In the genomic region with DNA sequence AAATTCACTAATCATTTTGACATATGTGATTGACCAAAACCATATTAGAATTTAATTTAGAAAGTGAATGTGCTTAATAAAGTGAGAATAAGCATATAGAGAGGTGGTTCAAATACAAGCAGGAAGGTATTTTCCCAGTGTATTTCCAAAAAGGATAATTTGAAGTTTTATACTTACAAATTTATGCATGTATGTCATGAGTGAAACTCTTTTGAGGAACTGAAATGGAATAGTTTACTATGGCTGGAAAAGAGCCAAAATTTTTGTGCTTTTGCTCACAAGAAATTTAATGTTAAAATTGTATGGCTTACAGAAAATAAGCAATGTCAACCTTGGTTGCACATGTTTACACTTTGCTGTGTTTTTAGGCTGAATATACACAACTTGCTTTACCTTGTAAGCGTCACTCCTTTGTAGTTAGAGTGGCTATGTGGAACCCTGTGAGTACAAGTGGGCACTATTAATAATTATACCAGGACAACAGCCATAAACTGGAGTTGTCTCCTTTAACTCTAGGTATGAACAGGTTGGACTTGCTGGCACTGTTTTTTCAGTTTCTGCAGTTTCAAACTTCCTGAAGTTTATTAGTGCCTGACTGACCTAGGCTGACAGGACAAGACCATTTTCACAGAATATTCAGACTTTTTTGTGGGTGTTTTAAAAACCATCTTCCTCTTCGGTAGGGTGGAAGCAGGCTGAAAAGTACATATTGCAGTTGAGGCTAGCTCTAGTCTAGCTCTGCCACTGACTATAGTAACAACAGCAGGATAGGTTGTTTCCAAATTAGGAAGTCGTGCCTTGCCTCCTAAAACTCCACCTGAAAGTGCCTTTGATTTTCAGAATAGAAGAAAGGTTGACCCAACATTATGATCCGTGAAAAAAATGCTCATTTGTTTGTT, we compare ENCODE assay signal across 10 cellular contexts. TPM values are rescaled to one million over a fixed set of nuclear protein-coding genes. Genes with fewer than 3 reads are reported as not detected.
DNase-seq lines count a peak whose midpoint lies in the region; ATAC-seq and TF ChIP-seq lines count a peak whose summit lies in the region.
"Had no signal": no experiment of that assay in that cellular context is flagged by ENCODE, and none has a peak within 500 bp of the region (broad histone marks: within the 10 kb centered on the region; RNA-seq: fewer than 3 reads in every experiment).

No MANE protein-coding gene starts in this region.

- intact Hi-C loops in HCT116 (cut with micrococcal nuclease): no loop called here
- intact Hi-C loops in gastrocnemius medialis (cut with DNase I; ENCODE audit: low total_unique reads): no loop called here

- H3K27me3 ChIP-seq in HCT116 (ENCODE audit: insufficient read depth, low read length): no peaks in the 10 kb centered on the region
- no peaks in the 10 kb centered on the region for H3K27me3 ChIP-seq in mesenchymal stem cell (ENCODE audit: control insufficient read depth in 1 of 2, insufficient read depth in 1 of 2, low read length in 2 of 2)
- no peaks in the 10 kb centered on the region for H3K27me3 ChIP-seq in gastrocnemius medialis
- H3K27me3 ChIP-seq in SJCRH30: no peaks in the 10 kb centered on the region

- TF ChIP-seq CTCF in HCT116 (IDR thresholded peaks at IDR 0.05 in 2 of 3, conservative IDR thresholded peaks at IDR 0.05 in 1 of 3; ENCODE audit: borderline replicate concordance in 1 of 3, insufficient read depth in 1 of 3, low read depth in 2 of 3, low read length in 2 of 3) (no peak), VCaP (conservative IDR thresholded peaks at IDR 0.05) (no peak), gastrocnemius medialis (IDR thresholded peaks at IDR 0.05 in 4 of 5, conservative IDR thresholded peaks at IDR 0.05 in 1 of 5) (no peak)

- H3K79me2 ChIP-seq in HCT116 (ENCODE audit: insufficient read depth, low read length): peaks cover 100% of the 10 kb centered on the region

- no peak overlapping the region for H3K18ac ChIP-seq in mesenchymal stem cell (ENCODE audit: low read depth in 1 of 2, low read length in 2 of 2)

- no peaks in the 10 kb centered on the region for H3K9me3 ChIP-seq in HCT116 (ENCODE audit: control insufficient read depth in 1 of 2, insufficient read depth in 1 of 2, low read depth in 1 of 2, low read length in 2 of 2)
- H3K9me3 ChIP-seq in mesenchymal stem cell (ENCODE audit: control insufficient read depth, low read length): no peaks in the 10 kb centered on the region
- no peaks in the 10 kb centered on the region for H3K9me3 ChIP-seq in gastrocnemius medialis
- H3K9me3 ChIP-seq in SJCRH30 (replicated peaks): no peaks in the 10 kb centered on the region

- no TSS peak for BruUV-seq in HCT116 (replicated peaks; lab: Mats Ljungman, UMichigan)

- peaks cover 5% of the 10 kb centered on the region for H3K79me1 ChIP-seq in mesenchymal stem cell (replicated peaks; ENCODE audit: low read length, poor library complexity, severe bottlenecking)

- H3K36me3 ChIP-seq in HCT116 (ENCODE audit: control insufficient read depth in 1 of 2, insufficient read depth in 2 of 2, low read length in 2 of 2) (no peaks in the 10 kb centered on the region), mesenchymal stem cell (ENCODE audit: control insufficient read depth in 1 of 2, insufficient read depth in 2 of 2, low read depth in 1 of 2, low read length in 2 of 2) (no peaks in the 10 kb centered on the region), gastrocnemius medialis (no peaks in the 10 kb centered on the region), SJCRH30 (no peaks in the 10 kb centered on the region)

- H4K20me1 ChIP-seq in HCT116 (ENCODE audit: insufficient read depth): peaks cover 41% of the 10 kb centered on the region

- POLR2A ChIA-PET in HCT116 (lab: Charles Lee): no interaction called here

- no peak overlapping the region for H4K8ac ChIP-seq in mesenchymal stem cell (ENCODE audit: low read length)

- H2BK12ac ChIP-seq in mesenchymal stem cell (ENCODE audit: low read length in 2 of 2): no peak overlapping the region

- H3K4me1 ChIP-seq in HCT116 (ENCODE audit: control insufficient read depth in 1 of 2, insufficient read depth in 2 of 2, low read length in 2 of 2) (peaks cover 10 to 46% of the 10 kb centered on the region in 2 experiments), mesenchymal stem cell (ENCODE audit: control insufficient read depth, insufficient read depth, low read depth, low read length) (no peaks in the 10 kb centered on the region), gastrocnemius medialis (peaks cover 14 to 22% of the 10 kb centered on the region in 2 donors), SJCRH30 (peaks cover 11% of the 10 kb centered on the region)

- CTCF ChIA-PET in HCT116 (lab: Charles Lee): no interaction called here

- TF ChIP-seq POLR2A in HCT116 (IDR thresholded peaks at IDR 0.05; ENCODE audit: borderline replicate concordance, extremely low read depth, insufficient read depth, insufficient read length) (no peak), gastrocnemius medialis (IDR thresholded peaks at IDR 0.05) (no peak)

- H3K14ac ChIP-seq in mesenchymal stem cell (ENCODE audit: low read length in 2 of 2): no peak overlapping the region

- H3K4ac ChIP-seq in mesenchymal stem cell (ENCODE audit: low read depth in 1 of 2, low read length in 2 of 2): no peak overlapping the region

- H2AK5ac ChIP-seq in mesenchymal stem cell (ENCODE audit: low read length, severe bottlenecking): no peak overlapping the region

- H2BK120ac ChIP-seq in mesenchymal stem cell (ENCODE audit: low read depth, low read length): no peak overlapping the region

- DNase-seq in HCT116 (ENCODE audit: low read depth, low spot score) (no peak), mesenchymal stem cell (no peak), gastrocnemius medialis (no peak), NCI-H1930 (lab: John Stamatoyannopoulos, UW) (no peak), SJCRH30 (no peak)
- no peak for DNase-seq in activated CD4-positive, CD25-positive, alpha-beta regulatory T cell treated with anti-CD3 and anti-CD28 coated beads, Interleukin-2, amount 50 U/mL, for 72 hours
- DNase-seq: NCI-H2227 treated with DMSO at 0.1 percent for 48 hours; stimulated activated CD4-positive, alpha-beta T cell treated with anti-CD3 and anti-CD28 coated beads, Interleukin-15, amount 100 ng/mL, for 24 hours had no signal

- no peak overlapping the region for H4K91ac ChIP-seq in mesenchymal stem cell (ENCODE audit: low read length)

- H2AFZ ChIP-seq in HCT116 (ENCODE audit: low read depth, low read length, poor library complexity, severe bottlenecking): no peak overlapping the region
- H2AFZ ChIP-seq in mesenchymal stem cell (ENCODE audit: low read depth, low read length): no peak overlapping the region

- H3K4me3 ChIP-seq in HCT116 (replicated peaks in 1 of 2; ENCODE audit: low read depth in 1 of 2, low read length in 2 of 2) (no peak overlapping the region), mesenchymal stem cell (ENCODE audit: insufficient read depth in 1 of 2, low read depth in 1 of 2, low read length in 2 of 2) (no peak overlapping the region), gastrocnemius medialis (no peak overlapping the region), SJCRH30 (no peak overlapping the region)

- in situ Hi-C loops in gastrocnemius medialis (cut with MboI; ENCODE audit: low sequenced_read_pairs in 4 of 4): no loop called here

- no peaks in the 10 kb centered on the region for H3K9me2 ChIP-seq in HCT116 (ENCODE audit: insufficient read depth)

- H3K27ac ChIP-seq in HCT116 (ENCODE audit: low read depth, low read length) (no peak overlapping the region), VCaP (peak overlapping the region; percentile 88), mesenchymal stem cell (ENCODE audit: low read length, poor library complexity, severe bottlenecking) (no peak overlapping the region), gastrocnemius medialis (no peak overlapping the region), SJCRH30 (no peak overlapping the region)

- RAD21 ChIA-PET in HCT116 (lab: Charles Lee; ENCODE audit: low non-redundant PET in 1 of 2, low total read pairs in 2 of 2, uncharacterized antibody in 2 of 2, unreplicated experiment in 2 of 2): no interaction called here

- no peak overlapping the region for H2BK5ac ChIP-seq in mesenchymal stem cell (ENCODE audit: low read depth, low read length, poor library complexity, severe bottlenecking)

- peak overlapping the region; percentile 3; the same call in 1 of the 2 replicates for H3K4me2 ChIP-seq in HCT116 (ENCODE audit: low read length)
- H3K4me2 ChIP-seq in mesenchymal stem cell (ENCODE audit: low read length, poor library complexity, severe bottlenecking): peak overlapping the region; percentile 37

- no peak for TF ChIP-seq RAD21 in HCT116 (IDR thresholded peaks at IDR 0.05; ENCODE audit: low read depth)

- ATAC-seq in GM18511 (IDR thresholded peaks at IDR 0.05; ENCODE audit: unreplicated experiment) (peak; percentile 50), HCT116 (no peak), gastrocnemius medialis (no peak)

- no peak overlapping the region for H3K23ac ChIP-seq in mesenchymal stem cell (ENCODE audit: low read length in 2 of 2)

- no peak overlapping the region for H2BK15ac ChIP-seq in mesenchymal stem cell (ENCODE audit: low read depth, poor library complexity, severe bottlenecking)

- WGBS in mesenchymal stem cell: 69% methylated on average over 4 of the region's 4 CpGs

- H3K9ac ChIP-seq in HCT116 (ENCODE audit: low read length) (no peak overlapping the region), mesenchymal stem cell (ENCODE audit: low read length) (no peak overlapping the region)

TF ChIP-seq in HCT116, 20 proteins besides CTCF, POLR2A, EP300 and RAD21 (continues in another document):
- TF ChIP-seq FOSL1 (IDR thresholded peaks at IDR 0.05; ENCODE audit: low read depth) (no peak), EGR1 (IDR thresholded peaks at IDR 0.05; ENCODE audit: low read depth) (no peak), CBX3 (IDR thresholded peaks at IDR 0.05; ENCODE audit: low read depth) (no peak), EZH2 (IDR thresholded peaks at IDR 0.05) (no peak), ELF1 (IDR thresholded peaks at IDR 0.05; ENCODE audit: borderline replicate concordance, low read depth) (no peak), TCF7L2 (IDR thresholded peaks at IDR 0.05; ENCODE audit: borderline replicate concordance, extremely low read depth, insufficient read depth, insufficient read length) (no peak), ZNF274 (IDR thresholded peaks at IDR 0.05; ENCODE audit: low read depth, low read length) (no peak)
- TF ChIP-seq, protein P1, sequence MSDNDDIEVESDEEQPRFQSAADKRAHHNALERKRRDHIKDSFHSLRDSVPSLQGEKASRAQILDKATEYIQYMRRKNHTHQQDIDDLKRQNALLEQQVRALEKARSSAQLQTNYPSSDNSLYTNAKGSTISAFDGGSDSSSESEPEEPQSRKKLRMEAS (IDR thresholded peaks at IDR 0.05): no peak
- TF ChIP-seq, protein P2, sequence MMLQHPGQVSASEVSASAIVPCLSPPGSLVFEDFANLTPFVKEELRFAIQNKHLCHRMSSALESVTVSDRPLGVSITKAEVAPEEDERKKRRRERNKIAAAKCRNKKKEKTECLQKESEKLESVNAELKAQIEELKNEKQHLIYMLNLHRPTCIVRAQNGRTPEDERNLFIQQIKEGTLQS (IDR thresholded peaks at IDR 0.05): no peak

RNA-seq across cellular contexts. Expression of a gene that starts 6.0 kb away (rescaled TPM):
- total RNA-seq in HCT116 (2021; ENCODE audit: unreplicated experiment) (59.4 TPM), gastrocnemius medialis (10 to 100 TPM; 22.2 to 66.0 (median 30.0) TPM)
- polyA plus RNA-seq in HCT116 (2012): 31.2 and 32.9 TPM in 2 replicates
- polyA plus RNA-seq in mesenchymal stem cell (2013, experiment 1 of 2): 47.4 TPM
- polyA plus RNA-seq in mesenchymal stem cell (2013, experiment 2 of 2): 42.9 TPM
- 64.5 and 75.0 TPM in 2 replicates for total RNA-seq in SJCRH30 (2014; rRNA removed; shearing (Covaris generic))
